ENCODE assay signal across 12 cellular contexts in genomic region chr13:114062754-114063153, GRCh38.
A peak's percentile ranks its signal among the peaks of the same experiment; 100 is the strongest.
DNase-seq lines count a peak whose midpoint lies in the region; ATAC-seq, FAIRE-seq and TF ChIP-seq lines count a peak whose summit lies in the region.
"Had no signal": no experiment of that assay in that cellular context is flagged by ENCODE, and none has a peak within 500 bp of the region (broad histone marks: within the 10 kb centered on the region; RNA-seq: fewer than 3 reads in every experiment).

No MANE protein-coding gene starts in this region.

- H3K27me3 ChIP-seq in KMS-11 (ENCODE audit: insufficient read depth, low read depth) = no peaks in the 10 kb centered on the region
- no peaks in the 10 kb centered on the region for H3K27me3 ChIP-seq in prostate gland (replicated peaks; ENCODE audit: insufficient read depth)

- H3K4me3 ChIP-seq in KMS-11 (IDR thresholded peaks at IDR 0.05; ENCODE audit: insufficient read depth, low read depth, low read length) (no peak overlapping the region), kidney (ENCODE audit: low read length in 2 of 2) (no peak overlapping the region), prostate gland (no peak overlapping the region)

- H3K9ac ChIP-seq in KMS-11 (no peak overlapping the region), kidney (ENCODE audit: low read length in 2 of 2) (no peak overlapping the region)

- H3K4me1 ChIP-seq in KMS-11 (ENCODE audit: low read depth, poor library complexity, severe bottlenecking) (peaks cover 46% of the 10 kb centered on the region), kidney (ENCODE audit: control insufficient read depth in 1 of 2, insufficient read depth in 1 of 2, low read depth in 1 of 2, low read length in 2 of 2) (peaks cover 3 to 29% of the 10 kb centered on the region in 2 donors), prostate gland (replicated peaks) (peaks cover 7% of the 10 kb centered on the region)

- peaks cover 26% of the 10 kb centered on the region for H3K79me2 ChIP-seq in KMS-11 (ENCODE audit: insufficient read depth, low read depth)

- H4K20me1 ChIP-seq in KMS-11 (ENCODE audit: insufficient read depth) = no peaks in the 10 kb centered on the region

- H2AFZ ChIP-seq in KMS-11 (ENCODE audit: low read depth) = no peak overlapping the region

- H3K27ac Mint-ChIP-seq in T-helper 17 cell = peak overlapping the region; percentile 59
- H3K27ac Mint-ChIP-seq: endodermal cell had no signal

- H3K4me1 Mint-ChIP-seq in T-helper 17 cell = peaks cover 56% of the 10 kb centered on the region

- 84% methylated on average over 16 of the region's 16 CpGs for WGBS in prostate gland

- H3K4me3 Mint-ChIP-seq in T-helper 17 cell = no peak overlapping the region
- H3K4me3 Mint-ChIP-seq: endodermal cell had no signal

- H3K36me3 ChIP-seq in KMS-11 (ENCODE audit: insufficient read depth) (no peaks in the 10 kb centered on the region), kidney (ENCODE audit: control insufficient read depth in 1 of 2, insufficient read depth in 2 of 2, low read length in 2 of 2) (no peaks in the 10 kb centered on the region), prostate gland (no peaks in the 10 kb centered on the region)

- FAIRE-seq in kidney (lab: Jason Lieb, UNC) = no peak

- ATAC-seq in T-helper 17 cell (no peak), GM18867 (IDR thresholded peaks at IDR 0.05; ENCODE audit: unreplicated experiment) (no peak)
- ATAC-seq: activated CD4-positive, CD25-positive, alpha-beta regulatory T cell treated with anti-CD3 and anti-CD28 coated beads, Interleukin-2, amount 50 U/mL, for 24 hours had no signal

- intact Hi-C loops in kidney (cut with DNase I) = no loop called here
- intact Hi-C loops in prostate gland (cut with DNase I) = no loop called here

- no peak overlapping the region for H3K27ac ChIP-seq in KMS-11
- H3K27ac ChIP-seq in kidney (ENCODE audit: low read depth in 2 of 2, low read length in 2 of 2) = no peak overlapping the region
- H3K27ac ChIP-seq in temporal lobe (ENCODE audit: low read depth, low read length) = peak overlapping the region; percentile 74
- H3K27ac ChIP-seq in prostate gland = no peak overlapping the region

- H3K4me2 ChIP-seq in KMS-11 = peak overlapping the region; percentile 99

- no peaks in the 10 kb centered on the region for H3K27me3 Mint-ChIP-seq in T-helper 17 cell

- no peak for DNase-seq in T-helper 17 cell
- peak; percentile 78 for DNase-seq in kidney
- no peak for DNase-seq in ecto neural progenitor cell (ENCODE audit: low spot score)
- no peak for DNase-seq in prostate gland (ENCODE audit: low spot score)
- DNase-seq: activated naive CD4-positive, alpha-beta T cell treated with Interleukin-2 at 50 U/mL for 16 hours; endodermal cell; NCI-H2171 treated with DMSO at 0.1 percent for 48 hours; stimulated activated CD4-positive, alpha-beta T cell treated with anti-CD3 and anti-CD28 coated beads, Interleukin-2, amount 100 ng/mL, for 24 hours had no signal

- H3K9me3 ChIP-seq in T-helper 17 cell (ENCODE audit: control insufficient read depth, low read length, poor library complexity, severe bottlenecking) (no peaks in the 10 kb centered on the region), kidney (ENCODE audit: control insufficient read depth in 1 of 2, low read length in 2 of 2) (no peaks in the 10 kb centered on the region), prostate gland (no peaks in the 10 kb centered on the region)

- H3K36me3 Mint-ChIP-seq in T-helper 17 cell (ENCODE audit: low read depth) = peaks cover 4% of the 10 kb centered on the region

- TF ChIP-seq CTCF in KMS-11 (conservative IDR thresholded peaks at IDR 0.05; ENCODE audit: low read depth, low read length) (no peak), kidney (IDR thresholded peaks at IDR 0.05; ENCODE audit: borderline replicate concordance, extremely low read depth, insufficient read depth) (no peak), prostate gland (IDR thresholded peaks at IDR 0.05) (no peak)

- no peak for TF ChIP-seq POLR2A in prostate gland (IDR thresholded peaks at IDR 0.05)
